ENCODE assay signal across 1 cellular context in the genomic region with DNA sequence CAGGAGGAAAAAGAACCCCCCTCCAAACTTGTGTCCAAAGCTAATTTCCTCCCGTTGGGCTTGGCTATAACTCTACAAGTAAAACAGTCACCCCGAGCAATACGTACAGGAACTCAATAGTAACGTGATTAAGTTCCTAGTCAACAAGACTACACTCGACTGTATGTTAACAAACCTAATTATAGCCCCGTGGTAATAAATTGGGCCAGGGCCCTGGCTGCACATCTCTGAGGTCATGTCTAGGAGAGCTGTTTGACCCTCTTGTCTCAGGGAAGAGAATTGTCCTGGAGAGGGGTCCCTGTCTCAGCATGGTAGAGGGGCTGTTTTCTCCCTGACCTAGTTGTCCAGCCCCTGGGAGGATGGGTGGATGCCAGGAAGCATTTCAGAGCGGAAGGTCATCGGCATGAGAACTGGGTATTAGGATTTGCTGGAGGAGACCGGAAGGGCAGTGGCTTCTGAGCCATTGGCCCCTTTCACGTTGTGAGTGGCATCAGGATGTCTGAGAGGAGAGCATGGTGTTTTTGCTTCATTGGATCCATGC.
TF ChIP-seq lines count a peak whose summit lies in the region.

No MANE protein-coding gene starts in this region.

TF ChIP-seq in HCT116, 20 proteins besides CTCF, POLR2A, EP300 and RAD21 (continued from another document):
- TF ChIP-seq, protein P1, sequence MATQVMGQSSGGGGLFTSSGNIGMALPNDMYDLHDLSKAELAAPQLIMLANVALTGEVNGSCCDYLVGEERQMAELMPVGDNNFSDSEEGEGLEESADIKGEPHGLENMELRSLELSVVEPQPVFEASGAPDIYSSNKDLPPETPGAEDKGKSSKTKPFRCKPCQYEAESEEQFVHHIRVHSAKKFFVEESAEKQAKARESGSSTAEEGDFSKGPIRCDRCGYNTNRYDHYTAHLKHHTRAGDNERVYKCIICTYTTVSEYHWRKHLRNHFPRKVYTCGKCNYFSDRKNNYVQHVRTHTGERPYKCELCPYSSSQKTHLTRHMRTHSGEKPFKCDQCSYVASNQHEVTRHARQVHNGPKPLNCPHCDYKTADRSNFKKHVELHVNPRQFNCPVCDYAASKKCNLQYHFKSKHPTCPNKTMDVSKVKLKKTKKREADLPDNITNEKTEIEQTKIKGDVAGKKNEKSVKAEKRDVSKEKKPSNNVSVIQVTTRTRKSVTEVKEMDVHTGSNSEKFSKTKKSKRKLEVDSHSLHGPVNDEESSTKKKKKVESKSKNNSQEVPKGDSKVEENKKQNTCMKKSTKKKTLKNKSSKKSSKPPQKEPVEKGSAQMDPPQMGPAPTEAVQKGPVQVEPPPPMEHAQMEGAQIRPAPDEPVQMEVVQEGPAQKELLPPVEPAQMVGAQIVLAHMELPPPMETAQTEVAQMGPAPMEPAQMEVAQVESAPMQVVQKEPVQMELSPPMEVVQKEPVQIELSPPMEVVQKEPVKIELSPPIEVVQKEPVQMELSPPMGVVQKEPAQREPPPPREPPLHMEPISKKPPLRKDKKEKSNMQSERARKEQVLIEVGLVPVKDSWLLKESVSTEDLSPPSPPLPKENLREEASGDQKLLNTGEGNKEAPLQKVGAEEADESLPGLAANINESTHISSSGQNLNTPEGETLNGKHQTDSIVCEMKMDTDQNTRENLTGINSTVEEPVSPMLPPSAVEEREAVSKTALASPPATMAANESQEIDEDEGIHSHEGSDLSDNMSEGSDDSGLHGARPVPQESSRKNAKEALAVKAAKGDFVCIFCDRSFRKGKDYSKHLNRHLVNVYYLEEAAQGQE (IDR thresholded peaks at IDR 0.05; ENCODE audit: low read depth): no peak
- TF ChIP-seq, protein P2, sequence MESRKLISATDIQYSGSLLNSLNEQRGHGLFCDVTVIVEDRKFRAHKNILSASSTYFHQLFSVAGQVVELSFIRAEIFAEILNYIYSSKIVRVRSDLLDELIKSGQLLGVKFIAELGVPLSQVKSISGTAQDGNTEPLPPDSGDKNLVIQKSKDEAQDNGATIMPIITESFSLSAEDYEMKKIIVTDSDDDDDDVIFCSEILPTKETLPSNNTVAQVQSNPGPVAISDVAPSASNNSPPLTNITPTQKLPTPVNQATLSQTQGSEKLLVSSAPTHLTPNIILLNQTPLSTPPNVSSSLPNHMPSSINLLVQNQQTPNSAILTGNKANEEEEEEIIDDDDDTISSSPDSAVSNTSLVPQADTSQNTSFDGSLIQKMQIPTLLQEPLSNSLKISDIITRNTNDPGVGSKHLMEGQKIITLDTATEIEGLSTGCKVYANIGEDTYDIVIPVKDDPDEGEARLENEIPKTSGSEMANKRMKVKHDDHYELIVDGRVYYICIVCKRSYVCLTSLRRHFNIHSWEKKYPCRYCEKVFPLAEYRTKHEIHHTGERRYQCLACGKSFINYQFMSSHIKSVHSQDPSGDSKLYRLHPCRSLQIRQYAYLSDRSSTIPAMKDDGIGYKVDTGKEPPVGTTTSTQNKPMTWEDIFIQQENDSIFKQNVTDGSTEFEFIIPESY (IDR thresholded peaks at IDR 0.05; ENCODE audit: extremely low read depth, insufficient replicate concordance, low read length): no peak
- no peak for TF ChIP-seq FOSL1 (IDR thresholded peaks at IDR 0.05; ENCODE audit: low read depth)
- TF ChIP-seq, protein P3, sequence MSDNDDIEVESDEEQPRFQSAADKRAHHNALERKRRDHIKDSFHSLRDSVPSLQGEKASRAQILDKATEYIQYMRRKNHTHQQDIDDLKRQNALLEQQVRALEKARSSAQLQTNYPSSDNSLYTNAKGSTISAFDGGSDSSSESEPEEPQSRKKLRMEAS (IDR thresholded peaks at IDR 0.05): no peak
- no peak for TF ChIP-seq ZNF274 (IDR thresholded peaks at IDR 0.05; ENCODE audit: low read depth, low read length)
- TF ChIP-seq ZFX (IDR thresholded peaks at IDR 0.05): no peak
